In genomic region chr1:23020731-23021130, GRCh38 we compare ENCODE assay signal across 7 cellular contexts. TPM values are rescaled to one million over a fixed set of nuclear protein-coding genes. Genes with fewer than 3 reads are reported as not detected.
A peak's percentile ranks its signal among the peaks of the same experiment; 100 is the strongest.
DNase-seq lines count a peak whose midpoint lies in the region; ATAC-seq and TF ChIP-seq lines count a peak whose summit lies in the region.

No MANE protein-coding gene starts in this region.

- intact Hi-C loops in posterior vena cava (cut with DNase I) = no loop called here

- peaks cover 4% of the 10 kb centered on the region for H3K9me3 Mint-ChIP-seq in stimulated activated effector memory CD8-positive, alpha-beta T cell treated with anti-CD3 and anti-CD28 coated beads, Interleukin-12 subunit alpha, Interleukin-12 subunit beta, amount 100 ng/mL, for 72 hours

- peaks cover 4% of the 10 kb centered on the region for H3K36me3 Mint-ChIP-seq in stimulated activated effector memory CD8-positive, alpha-beta T cell treated with anti-CD3 and anti-CD28 coated beads, Interleukin-12 subunit alpha, Interleukin-12 subunit beta, amount 100 ng/mL, for 72 hours

- peak overlapping the region; percentile 77 for H3K4me3 Mint-ChIP-seq in stimulated activated effector memory CD8-positive, alpha-beta T cell treated with anti-CD3 and anti-CD28 coated beads, Interleukin-12 subunit alpha, Interleukin-12 subunit beta, amount 100 ng/mL, for 72 hours

- DNase-seq in HFF-Myc (ENCODE audit: extremely low read depth, low read depth) = no peak
- peak; percentile 9 for DNase-seq in glomerular visceral epithelial cell (ENCODE audit: extremely low spot score)
- DNase-seq in stimulated activated effector memory CD8-positive, alpha-beta T cell treated with anti-CD3 and anti-CD28 coated beads, Interleukin-12 subunit alpha, Interleukin-12 subunit beta, amount 100 ng/mL, for 72 hours (ENCODE audit: low spot score in 2 of 2) = no peak
- no peak for DNase-seq in posterior vena cava (ENCODE audit: low spot score)

- no peak for TF ChIP-seq CTCF in HFF-Myc (IDR thresholded peaks at IDR 0.05; ENCODE audit: low read depth, low read length, missing control alignments)

- ATAC-seq in SK-N-SH treated with all-trans-retinoic acid at 6 μM for 48 hours = peak; percentile 27; the same call in 2 of the 3 replicates
- no peak for ATAC-seq in stimulated activated effector memory CD8-positive, alpha-beta T cell treated with anti-CD3 and anti-CD28 coated beads, Interleukin-12 subunit alpha, Interleukin-12 subunit beta, amount 100 ng/mL, for 72 hours
- no peak for ATAC-seq in GM21723 (IDR thresholded peaks at IDR 0.05; ENCODE audit: unreplicated experiment)
- ATAC-seq in HG02610 (IDR thresholded peaks at IDR 0.05; ENCODE audit: unreplicated experiment) = no peak

- peaks cover 55% of the 10 kb centered on the region for H3K4me1 Mint-ChIP-seq in stimulated activated effector memory CD8-positive, alpha-beta T cell treated with anti-CD3 and anti-CD28 coated beads, Interleukin-12 subunit alpha, Interleukin-12 subunit beta, amount 100 ng/mL, for 72 hours

- H3K27ac Mint-ChIP-seq in stimulated activated effector memory CD8-positive, alpha-beta T cell treated with anti-CD3 and anti-CD28 coated beads, Interleukin-12 subunit alpha, Interleukin-12 subunit beta, amount 100 ng/mL, for 72 hours = no peak overlapping the region

- H3K4me3 ChIP-seq in HFF-Myc (replicated peaks; ENCODE audit: low read depth, low read length) = peak overlapping the region; percentile 87

TF ChIP-seq in SK-N-SH treated with all-trans-retinoic acid at 6 μM for 48 hours, 23 proteins besides CTCF, POLR2A, EP300 and RAD21:
- TF ChIP-seq GLIS3 (CRISPR knock-in tag; IDR thresholded peaks at IDR 0.05) (no peak), ARNTL (CRISPR knock-in tag; IDR thresholded peaks at IDR 0.05; ENCODE audit: borderline replicate concordance, low read depth) (no peak), ZFP3 (CRISPR knock-in tag; IDR thresholded peaks at IDR 0.05) (no peak), POU6F1 (CRISPR knock-in tag; IDR thresholded peaks at IDR 0.05; ENCODE audit: borderline replicate concordance, low read depth) (no peak), BACH2 (CRISPR knock-in tag; IDR thresholded peaks at IDR 0.05; ENCODE audit: borderline replicate concordance) (no peak), RARB (CRISPR knock-in tag; IDR thresholded peaks at IDR 0.05) (no peak), CSRNP3 (CRISPR knock-in tag; IDR thresholded peaks at IDR 0.05) (no peak), ZC3H10 (CRISPR knock-in tag; IDR thresholded peaks at IDR 0.05) (no peak), CREB5 (CRISPR knock-in tag; IDR thresholded peaks at IDR 0.05; ENCODE audit: low read depth) (no peak), ISL1 (CRISPR knock-in tag; IDR thresholded peaks at IDR 0.05) (no peak), SNAI2 (CRISPR knock-in tag; IDR thresholded peaks at IDR 0.05) (no peak), TOX (CRISPR knock-in tag; IDR thresholded peaks at IDR 0.05; ENCODE audit: borderline replicate concordance) (no peak), ESRRG (CRISPR knock-in tag; IDR thresholded peaks at IDR 0.05) (no peak), PPARA (CRISPR knock-in tag; IDR thresholded peaks at IDR 0.05; ENCODE audit: borderline replicate concordance) (no peak), CSDC2 (CRISPR knock-in tag; IDR thresholded peaks at IDR 0.05) (no peak), OSR1 (CRISPR knock-in tag; IDR thresholded peaks at IDR 0.05) (no peak), ZFP30 (CRISPR knock-in tag; IDR thresholded peaks at IDR 0.05) (no peak)

RNA-seq across cellular contexts. Expression of gene KDM1A, which starts 1.5 kb away (rescaled TPM):
- total RNA-seq in posterior vena cava = 10 to 100 TPM; 31.1 to 34.0 TPM

RNA-seq across cellular contexts. Expression of gene TEX46, which starts 5.1 kb away (rescaled TPM):
- not detected for total RNA-seq in posterior vena cava

RNA-seq across cellular contexts. Expression of gene LACTBL1, which starts 48.1 kb away (rescaled TPM):
- total RNA-seq in posterior vena cava = not detected
